Comparison of ENCODE assay signal across 23 cellular contexts in the genomic region with DNA sequence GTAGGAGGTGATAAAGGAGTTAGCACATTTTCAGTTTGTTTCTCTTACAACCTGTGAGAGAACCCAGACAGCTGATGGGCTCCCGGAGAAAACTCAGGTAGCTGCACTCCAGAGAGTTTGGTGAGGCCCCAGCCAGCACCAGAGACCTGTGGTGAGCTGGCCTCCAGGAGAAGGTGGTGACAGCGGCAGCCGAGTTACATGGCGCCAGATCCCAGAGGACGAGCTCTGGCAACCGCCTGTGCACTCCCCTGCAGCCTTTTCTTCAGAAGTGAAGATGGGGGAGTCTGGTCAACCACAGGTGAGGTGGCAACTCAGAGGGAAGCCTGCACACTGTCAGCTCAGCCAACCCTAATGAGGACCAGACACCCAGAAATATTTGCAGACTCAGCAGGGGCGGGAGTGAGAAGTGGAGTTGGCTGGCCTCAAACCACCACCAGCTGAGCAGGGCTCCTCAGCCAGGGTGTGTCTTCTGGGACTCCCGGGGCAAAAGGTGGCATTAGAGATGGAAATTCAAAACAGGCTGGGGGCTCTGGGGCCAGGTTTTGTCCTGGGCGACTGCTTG.
DNase-seq lines count a peak whose midpoint lies in the region; ATAC-seq and TF ChIP-seq lines count a peak whose summit lies in the region.
"Had no signal": no experiment of that assay in that cellular context is flagged by ENCODE, and none has a peak within 500 bp of the region (broad histone marks: within the 10 kb centered on the region; RNA-seq: fewer than 3 reads in every experiment).

No MANE protein-coding gene starts in this region.

- H3K36me3 Mint-ChIP-seq in stimulated activated memory B cell treated with anti-CD40 and anti-IgM and Interleukin-4, amounts not matched to agents 10 μg/mL and 1 μg/mL and 100 μg/mL, for 72 hours = no peaks in the 10 kb centered on the region
- H3K36me3 Mint-ChIP-seq: memory B cell had no signal

- no peaks in the 10 kb centered on the region for H3K27me3 ChIP-seq in right atrium auricular region
- H3K27me3 ChIP-seq: BLaER1, body of pancreas had no signal

- no peak overlapping the region for H3K4me3 ChIP-seq in right atrium auricular region
- H3K4me3 ChIP-seq: BLaER1, body of pancreas had no signal

- H3K4me3 Mint-ChIP-seq in stimulated activated memory B cell treated with anti-CD40 and anti-IgM and Interleukin-4, amounts not matched to agents 10 μg/mL and 1 μg/mL and 100 μg/mL, for 72 hours = no peak overlapping the region
- H3K4me3 Mint-ChIP-seq: activated naive CD4-positive, alpha-beta T cell treated with anti-CD3 and anti-CD28 coated beads for 36 hours; dendritic cell treated with granulocyte-macrophage colony-stimulating factor and Interleukin-4, amounts not matched to agents 40 ng/mL and 50 ng/mL, for 4 days; memory B cell; nephron progenitor cell had no signal

- no peak overlapping the region for H3K27ac Mint-ChIP-seq in stimulated activated memory B cell treated with anti-CD40 and anti-IgM and Interleukin-4, amounts not matched to agents 10 μg/mL and 1 μg/mL and 100 μg/mL, for 72 hours
- H3K27ac Mint-ChIP-seq: activated naive CD4-positive, alpha-beta T cell treated with anti-CD3 and anti-CD28 coated beads for 36 hours; dendritic cell treated with granulocyte-macrophage colony-stimulating factor and Interleukin-4, amounts not matched to agents 40 ng/mL and 50 ng/mL, for 4 days; memory B cell; nephron progenitor cell had no signal

- no peaks in the 10 kb centered on the region for H3K9me3 ChIP-seq in right atrium auricular region
- H3K9me3 ChIP-seq: BLaER1, body of pancreas had no signal

- H3K27me3 Mint-ChIP-seq in stimulated activated memory B cell treated with anti-CD40 and anti-IgM and Interleukin-4, amounts not matched to agents 10 μg/mL and 1 μg/mL and 100 μg/mL, for 72 hours = peaks cover 70% of the 10 kb centered on the region

- H3K4me1 Mint-ChIP-seq in stimulated activated memory B cell treated with anti-CD40 and anti-IgM and Interleukin-4, amounts not matched to agents 10 μg/mL and 1 μg/mL and 100 μg/mL, for 72 hours = no peaks in the 10 kb centered on the region
- H3K4me1 Mint-ChIP-seq: memory B cell, nephron progenitor cell had no signal

- peaks cover 0 to 29% of the 10 kb centered on the region in 2 donors for H3K4me1 ChIP-seq in right atrium auricular region

- ATAC-seq in SK-N-SH treated with all-trans-retinoic acid at 6 μM for 48 hours = peak; percentile 31; the same call in 1 of the 3 replicates
- peak; percentile 59 for ATAC-seq in stimulated activated memory B cell treated with anti-CD40 and anti-IgM and Interleukin-4, amounts not matched to agents 10 μg/mL and 1 μg/mL and 100 μg/mL, for 72 hours
- no peak for ATAC-seq in HG03469 (IDR thresholded peaks at IDR 0.05; ENCODE audit: unreplicated experiment)
- no peak for ATAC-seq in GM18511 (IDR thresholded peaks at IDR 0.05; ENCODE audit: unreplicated experiment)

- H3K9me3 Mint-ChIP-seq in stimulated activated memory B cell treated with anti-CD40 and anti-IgM and Interleukin-4, amounts not matched to agents 10 μg/mL and 1 μg/mL and 100 μg/mL, for 72 hours = no peaks in the 10 kb centered on the region
- H3K9me3 Mint-ChIP-seq: activated naive CD4-positive, alpha-beta T cell treated with anti-CD3 and anti-CD28 coated beads for 36 hours; dendritic cell treated with granulocyte-macrophage colony-stimulating factor and Interleukin-4, amounts not matched to agents 40 ng/mL and 50 ng/mL, for 4 days; memory B cell; nephron progenitor cell had no signal

- TF ChIP-seq CTCF in right atrium auricular region (IDR thresholded peaks at IDR 0.05) = no peak

- no peaks in the 10 kb centered on the region for H3K36me3 ChIP-seq in right atrium auricular region
- H3K36me3 ChIP-seq: BLaER1 had no signal

- DNase-seq in GM03348 (ENCODE audit: low spot score) (peak; percentile 51), right atrium auricular region (ENCODE audit: low spot score) (no peak), amygdala (lab: John Stamatoyannopoulos, UW) (no peak), HT-29 (ENCODE audit: low spot score) (no peak)
- DNase-seq: activated CD4-positive, alpha-beta T cell treated with anti-CD3 and anti-CD28 coated beads for 4 hours; activated naive CD4-positive, alpha-beta T cell treated with anti-CD3 and anti-CD28 coated beads for 36 hours; activated T-cell treated with anti-CD3 and anti-CD28 coated beads for 4 hours; GDM1; islet precursor cell; NCI-H2081; NCI-H524; nephron progenitor cell; OCI-M1; retina; stimulated activated CD4-positive, alpha-beta T cell treated with anti-CD3 and anti-CD28 coated beads, Interleukin-4, amount 100 ng/mL, for 4 hours had no signal

- H3K27ac ChIP-seq in right atrium auricular region = peak overlapping the region; percentile 67 to 69
- H3K27ac ChIP-seq: BLaER1, body of pancreas had no signal

TF ChIP-seq in SK-N-SH treated with all-trans-retinoic acid at 6 μM for 48 hours, 23 proteins besides CTCF, POLR2A, EP300 and RAD21:
- TF ChIP-seq ZNF70 (CRISPR knock-in tag; IDR thresholded peaks at IDR 0.05) (no peak), ZC3H10 (CRISPR knock-in tag; IDR thresholded peaks at IDR 0.05) (no peak), ZFP30 (CRISPR knock-in tag; IDR thresholded peaks at IDR 0.05) (no peak), ZNF565 (CRISPR knock-in tag; conservative IDR thresholded peaks at IDR 0.05; ENCODE audit: low read depth) (no peak), CSDC2 (CRISPR knock-in tag; IDR thresholded peaks at IDR 0.05) (no peak), RARB (CRISPR knock-in tag; IDR thresholded peaks at IDR 0.05) (no peak), PPARA (CRISPR knock-in tag; IDR thresholded peaks at IDR 0.05; ENCODE audit: borderline replicate concordance) (no peak), POU6F1 (CRISPR knock-in tag; IDR thresholded peaks at IDR 0.05; ENCODE audit: borderline replicate concordance, low read depth) (no peak)
- TF ChIP-seq, protein P1, sequence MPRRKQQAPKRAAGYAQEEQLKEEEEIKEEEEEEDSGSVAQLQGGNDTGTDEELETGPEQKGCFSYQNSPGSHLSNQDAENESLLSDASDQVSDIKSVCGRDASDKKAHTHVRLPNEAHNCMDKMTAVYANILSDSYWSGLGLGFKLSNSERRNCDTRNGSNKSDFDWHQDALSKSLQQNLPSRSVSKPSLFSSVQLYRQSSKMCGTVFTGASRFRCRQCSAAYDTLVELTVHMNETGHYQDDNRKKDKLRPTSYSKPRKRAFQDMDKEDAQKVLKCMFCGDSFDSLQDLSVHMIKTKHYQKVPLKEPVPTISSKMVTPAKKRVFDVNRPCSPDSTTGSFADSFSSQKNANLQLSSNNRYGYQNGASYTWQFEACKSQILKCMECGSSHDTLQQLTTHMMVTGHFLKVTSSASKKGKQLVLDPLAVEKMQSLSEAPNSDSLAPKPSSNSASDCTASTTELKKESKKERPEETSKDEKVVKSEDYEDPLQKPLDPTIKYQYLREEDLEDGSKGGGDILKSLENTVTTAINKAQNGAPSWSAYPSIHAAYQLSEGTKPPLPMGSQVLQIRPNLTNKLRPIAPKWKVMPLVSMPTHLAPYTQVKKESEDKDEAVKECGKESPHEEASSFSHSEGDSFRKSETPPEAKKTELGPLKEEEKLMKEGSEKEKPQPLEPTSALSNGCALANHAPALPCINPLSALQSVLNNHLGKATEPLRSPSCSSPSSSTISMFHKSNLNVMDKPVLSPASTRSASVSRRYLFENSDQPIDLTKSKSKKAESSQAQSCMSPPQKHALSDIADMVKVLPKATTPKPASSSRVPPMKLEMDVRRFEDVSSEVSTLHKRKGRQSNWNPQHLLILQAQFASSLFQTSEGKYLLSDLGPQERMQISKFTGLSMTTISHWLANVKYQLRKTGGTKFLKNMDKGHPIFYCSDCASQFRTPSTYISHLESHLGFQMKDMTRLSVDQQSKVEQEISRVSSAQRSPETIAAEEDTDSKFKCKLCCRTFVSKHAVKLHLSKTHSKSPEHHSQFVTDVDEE (CRISPR knock-in tag; IDR thresholded peaks at IDR 0.05) = no peak

Comparison
In these comparisons a context has a peak if more than half of its experiments do, and no peak if none do; other contexts are left out.
1. ATAC-seq: peak in SK-N-SH treated with all-trans-retinoic acid at 6 μM for 48 hours (single experiment) and stimulated activated memory B cell treated with anti-CD40 and anti-IgM and Interleukin-4, amounts not matched to agents 10 μg/mL and 1 μg/mL and 100 μg/mL, for 72 hours (single experiment); none in HG03469 (single experiment) and GM18511 (single experiment).